24 cellular contexts compared by ENCODE assay signal in the genomic region with DNA sequence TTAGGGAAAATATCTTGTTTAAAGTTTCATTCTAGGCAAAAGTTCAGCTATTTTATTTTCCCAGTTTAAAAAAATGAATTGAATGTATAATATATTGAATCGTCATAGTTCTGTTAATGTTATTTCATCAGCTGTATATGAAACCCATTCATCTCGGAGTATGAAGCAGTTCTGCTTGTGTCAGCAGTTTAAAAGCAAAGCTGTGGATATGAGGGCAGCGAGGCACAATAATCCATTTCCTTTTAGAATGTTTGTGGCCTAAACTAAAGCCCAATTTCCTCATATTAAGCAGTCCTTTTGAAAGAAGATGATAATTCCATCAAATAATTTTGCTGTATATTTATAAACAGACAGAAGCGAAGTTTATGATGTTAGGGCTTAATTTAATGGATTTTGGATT.
"Had no signal": no experiment of that assay in that cellular context is flagged by ENCODE, and none has a peak within 500 bp of the region (broad histone marks: within the 10 kb centered on the region; RNA-seq: fewer than 3 reads in every experiment).

No MANE protein-coding gene starts in this region.

- H3K4me1 ChIP-seq: esophagus squamous epithelium, gastrocnemius medialis, lower lobe of right lung, pancreas, spleen, tibial nerve, upper lobe of left lung had no signal

- H3K9me3 ChIP-seq: gastrocnemius medialis, pancreas had no signal

- ATAC-seq: effector memory CD8-positive, alpha-beta T cell; gastrocnemius medialis; left ventricle myocardium superior; lower lobe of right lung; naive thymus-derived CD8-positive, alpha-beta T cell; pancreas; stimulated activated memory B cell treated with anti-CD40 and anti-IgM and Interleukin-4, amounts not matched to agents 10 μg/mL and 1 μg/mL and 100 μg/mL, for 72 hours; stimulated activated naive CD8-positive, alpha-beta T cell treated with anti-CD3 and anti-CD28 coated beads, Interleukin-15, Interleukin-2, amounts not matched to agents 100 U/mL and 50 U/mL, for 24 hours had no signal

- H3K27me3 ChIP-seq: esophagus squamous epithelium, gastrocnemius medialis, pancreas, sigmoid colon, spleen, tibial nerve, upper lobe of left lung had no signal

- DNase-seq: cortex of kidney; effector memory CD8-positive, alpha-beta T cell; erythroblast; esophagus squamous epithelium; foreskin fibroblast; gastrocnemius medialis; head of caudate nucleus; left ventricle myocardium superior; lower lobe of right lung; naive thymus-derived CD8-positive, alpha-beta T cell; pancreas; retina; sigmoid colon; spleen; stimulated activated CD4-positive, alpha-beta T cell treated with anti-CD3 and anti-CD28 coated beads, Interleukin-4, amount 100 ng/mL, for 4 hours; stimulated activated naive CD8-positive, alpha-beta T cell treated with anti-CD3 and anti-CD28 coated beads, Interleukin-15, Interleukin-2, amounts not matched to agents 100 U/mL and 50 U/mL, for 24 hours; substantia nigra; upper lobe of left lung had no signal

- FAIRE-seq: endometrium, keratinocyte, pancreas, urothelium cell line had no signal

- H3K4me3 ChIP-seq: esophagus squamous epithelium, gastrocnemius medialis, lower lobe of right lung, pancreas, sigmoid colon, spleen, thoracic aorta, tibial nerve, upper lobe of left lung had no signal

- H3K36me3 ChIP-seq: esophagus squamous epithelium, gastrocnemius medialis, lower lobe of right lung, pancreas, sigmoid colon, spleen, thoracic aorta, tibial nerve, upper lobe of left lung had no signal

- H3K27ac ChIP-seq: esophagus squamous epithelium, gastrocnemius medialis, lower lobe of right lung, pancreas, sigmoid colon, spleen, thoracic aorta, tibial nerve, upper lobe of left lung had no signal
